27 cellular contexts compared by ENCODE assay signal in genomic region chr2:222771832-222772231, GRCh38.
"Had no signal": no experiment of that assay in that cellular context is flagged by ENCODE, and none has a peak within 500 bp of the region (broad histone marks: within the 10 kb centered on the region; RNA-seq: fewer than 3 reads in every experiment).

No MANE protein-coding gene starts in this region.

- H3K9me3 Mint-ChIP-seq: effector memory CD8-positive, alpha-beta T cell; stimulated activated naive CD8-positive, alpha-beta T cell treated with anti-CD3 and anti-CD28 coated beads, Interleukin-15, Interleukin-2, amounts not matched to agents 100 ng/mL and 50 ng/mL, for 24 hours had no signal

- H3K4me3 ChIP-seq: esophagus squamous epithelium, heart right ventricle, left lung, psoas muscle, skin epidermis, spleen, thoracic aorta, tibial nerve, upper lobe of right lung, vagina had no signal

- H3K4me1 ChIP-seq: esophagus squamous epithelium, left lung, psoas muscle, spleen, tibial nerve, upper lobe of right lung, vagina had no signal

- FAIRE-seq: endometrium, islet of Langerhans had no signal

- H3K27ac ChIP-seq: esophagus squamous epithelium, heart right ventricle, left lung, psoas muscle, skin epidermis, spleen, thoracic aorta, tibial nerve, upper lobe of right lung, vagina had no signal

- H3K4me3 Mint-ChIP-seq: effector memory CD8-positive, alpha-beta T cell; naive thymus-derived CD4-positive, alpha-beta T cell; neural crest cell; stimulated activated memory B cell treated with anti-CD40 and anti-IgM and Interleukin-4, amounts not matched to agents 10 μg/mL and 1 μg/mL and 100 μg/mL, for 72 hours; stimulated activated naive CD8-positive, alpha-beta T cell treated with anti-CD3 and anti-CD28 coated beads, Interleukin-15, Interleukin-2, amounts not matched to agents 100 ng/mL and 50 ng/mL, for 24 hours had no signal

- H3K36me3 ChIP-seq: esophagus squamous epithelium, heart right ventricle, left lung, spleen, thoracic aorta, tibial nerve, upper lobe of right lung, vagina had no signal

- H3K36me3 Mint-ChIP-seq: naive thymus-derived CD4-positive, alpha-beta T cell; stimulated activated memory B cell treated with anti-CD40 and anti-IgM and Interleukin-4, amounts not matched to agents 10 μg/mL and 1 μg/mL and 100 μg/mL, for 72 hours had no signal

- ATAC-seq: effector memory CD8-positive, alpha-beta T cell; heart right ventricle; left cardiac atrium; left lung; naive thymus-derived CD4-positive, alpha-beta T cell; psoas muscle; right cardiac atrium; stimulated activated memory B cell treated with anti-CD40 and anti-IgM and Interleukin-4, amounts not matched to agents 10 μg/mL and 1 μg/mL and 100 μg/mL, for 72 hours; upper lobe of right lung had no signal

- H3K27ac Mint-ChIP-seq: effector memory CD8-positive, alpha-beta T cell; naive thymus-derived CD4-positive, alpha-beta T cell; stimulated activated memory B cell treated with anti-CD40 and anti-IgM and Interleukin-4, amounts not matched to agents 10 μg/mL and 1 μg/mL and 100 μg/mL, for 72 hours; stimulated activated naive CD8-positive, alpha-beta T cell treated with anti-CD3 and anti-CD28 coated beads, Interleukin-15, Interleukin-2, amounts not matched to agents 100 ng/mL and 50 ng/mL, for 24 hours had no signal

- H3K27me3 ChIP-seq: esophagus squamous epithelium, heart right ventricle, left lung, spleen, tibial nerve, upper lobe of right lung, vagina had no signal

- H3K9me3 ChIP-seq: esophagus squamous epithelium, heart right ventricle, left lung, psoas muscle, spleen, thoracic aorta, tibial nerve, upper lobe of right lung, vagina had no signal

- DNase-seq: cortex of kidney; effector memory CD8-positive, alpha-beta T cell; erythroblast; esophagus squamous epithelium; foreskin melanocyte; glutamatergic neuron; heart right ventricle; hippocampal formation; left cardiac atrium; left lung; mesendoderm; midbrain; naive thymus-derived CD4-positive, alpha-beta T cell; psoas muscle; right cardiac atrium; spleen; stimulated activated CD4-positive, alpha-beta T cell treated with anti-CD3 and anti-CD28 coated beads, Interleukin-4, amount 100 ng/mL, for 4 hours; upper lobe of right lung had no signal
